ENCODE assay signal across 8 cellular contexts in genomic region chrX:13938053-13938765, GRCh38.
A peak's percentile ranks its signal among the peaks of the same experiment; 100 is the strongest.
DNase-seq lines count a peak whose midpoint lies in the region; ATAC-seq lines count a peak whose summit lies in the region.

No MANE protein-coding gene starts in this region.

- 1 to 4% methylated on average over 55 to 83 of the region's 83 CpGs for WGBS in esophagus, 2 donors

- intact Hi-C loops in Right ventricle myocardium inferior (cut with DNase I) (no loop called here), cardiac septum (cut with DNase I) (no loop called here)
- intact Hi-C loops in naive thymus-derived CD4-positive, alpha-beta T cell (cut with micrococcal nuclease) = no loop called here

- H3K27me3 Mint-ChIP-seq in naive thymus-derived CD4-positive, alpha-beta T cell = peaks cover 12 to 43% (median 29%) of the 10 kb centered on the region in 5 donors

- H3K36me3 Mint-ChIP-seq in naive thymus-derived CD4-positive, alpha-beta T cell = no peaks in the 10 kb centered on the region

- peak overlapping the region in 1 of 2 donors; percentile 35 for H3K27ac ChIP-seq in esophagus (ENCODE audit: low read depth in 2 of 2, low read length in 1 of 2)
- H3K27ac ChIP-seq in naive thymus-derived CD4-positive, alpha-beta T cell (ENCODE audit: low read depth, low read length) = no peak overlapping the region

- H3K9me3 ChIP-seq in esophagus (ENCODE audit: control insufficient read depth in 2 of 2, insufficient read depth in 1 of 2, low read depth in 1 of 2, low read length in 1 of 2) = no peaks in the 10 kb centered on the region
- H3K9me3 ChIP-seq in naive thymus-derived CD4-positive, alpha-beta T cell (ENCODE audit: control insufficient read depth in 2 of 3, low read length in 3 of 3) = no peaks in the 10 kb centered on the region

- POLR2A ChIA-PET in naive thymus-derived CD4-positive, alpha-beta T cell (lab: Charles Lee) = no interaction called here

- DNase-seq in Right ventricle myocardium inferior (ENCODE audit: missing footprints) (no peak), cardiac septum (ENCODE audit: low spot score) (no peak), SW480 (ENCODE audit: low spot score) (peak; percentile 16), mesenteric fat pad (ENCODE audit: low spot score) (no peak), NCI-H2196 (lab: John Stamatoyannopoulos, UW; ENCODE audit: unreplicated experiment) (no peak)
- peak in 2 of 9 donors; percentile 1 for DNase-seq in naive thymus-derived CD4-positive, alpha-beta T cell

- peak overlapping the region; percentile 37 to 77 (median 60) for H3K4me3 Mint-ChIP-seq in naive thymus-derived CD4-positive, alpha-beta T cell

- no peaks in the 10 kb centered on the region for H3K4me1 ChIP-seq in esophagus (ENCODE audit: control insufficient read depth in 2 of 2, insufficient read depth in 2 of 2, low read length in 1 of 2)
- H3K4me1 ChIP-seq in naive thymus-derived CD4-positive, alpha-beta T cell (ENCODE audit: control insufficient read depth in 2 of 2, insufficient read depth in 2 of 2, low read length in 2 of 2) = no peaks in the 10 kb centered on the region

- CTCF ChIA-PET in naive thymus-derived CD4-positive, alpha-beta T cell (lab: Charles Lee) = no interaction called here

- peak; percentile 42 for ATAC-seq in Right ventricle myocardium inferior
- ATAC-seq in naive thymus-derived CD4-positive, alpha-beta T cell = no peak
- no peak for ATAC-seq in GM21529 (IDR thresholded peaks at IDR 0.05; ENCODE audit: unreplicated experiment)

- H3K27ac Mint-ChIP-seq in naive thymus-derived CD4-positive, alpha-beta T cell = no peak overlapping the region

- no peaks in the 10 kb centered on the region for H3K27me3 ChIP-seq in esophagus (ENCODE audit: control insufficient read depth in 1 of 2, insufficient read depth in 2 of 2, low read length in 2 of 2)
- H3K27me3 ChIP-seq in naive thymus-derived CD4-positive, alpha-beta T cell (ENCODE audit: control insufficient read depth in 2 of 2, insufficient read depth in 2 of 2, low read length in 2 of 2) = no peaks in the 10 kb centered on the region

- H3K9me3 Mint-ChIP-seq in naive thymus-derived CD4-positive, alpha-beta T cell = peaks cover 0 to 5% (median 0%) of the 10 kb centered on the region in 11 donors

- no peaks in the 10 kb centered on the region for H3K36me3 ChIP-seq in esophagus (ENCODE audit: control insufficient read depth in 2 of 2, insufficient read depth in 2 of 2, low read length in 1 of 2)
- no peaks in the 10 kb centered on the region for H3K36me3 ChIP-seq in naive thymus-derived CD4-positive, alpha-beta T cell (ENCODE audit: control insufficient read depth in 2 of 3, insufficient read depth in 3 of 3, low read length in 3 of 3)

- H3K4me1 Mint-ChIP-seq in naive thymus-derived CD4-positive, alpha-beta T cell = peaks cover 0 to 9% (median 3%) of the 10 kb centered on the region in 7 donors

- H3K4me3 ChIP-seq in esophagus (ENCODE audit: low read depth in 1 of 2, low read length in 2 of 2) = peak overlapping the region; percentile 40 to 59
- H3K4me3 ChIP-seq in naive thymus-derived CD4-positive, alpha-beta T cell (ENCODE audit: low read length) = no peak overlapping the region
